ENCODE assay signal across 2 cellular contexts in genomic region chr14:99642771-99643170, GRCh38. TPM values are rescaled to one million over a fixed set of nuclear protein-coding genes. Genes with fewer than 3 reads are reported as not detected.
"Had no signal": no experiment of that assay in that cellular context is flagged by ENCODE, and none has a peak within 500 bp of the region (broad histone marks: within the 10 kb centered on the region; RNA-seq: fewer than 3 reads in every experiment).

No MANE protein-coding gene starts in this region.

RNA-seq across cellular contexts. Expression of gene HHIPL1, which starts 2.2 kb away (rescaled TPM):
- total RNA-seq: natural killer cell treated with Interleukin-12 subunit alpha and Interleukin-12 subunit beta and Interleukin-15 and Interleukin-18, amount 100 ng/mL, for 72 hours had no signal
- polyA plus RNA-seq: naive thymus-derived CD8-positive, alpha-beta T cell had no signal
